Comparison of ENCODE assay signal across 8 cellular contexts in genomic region chrX:318739-319578, GRCh38. TPM values are rescaled to one million over a fixed set of nuclear protein-coding genes. Genes with fewer than 3 reads are reported as not detected.
DNase-seq lines count a peak whose midpoint lies in the region; ATAC-seq and TF ChIP-seq lines count a peak whose summit lies in the region.

TSS of gene GTPBP6 (minus strand) at chrX:318796. CDS start at chrX:318787, 9 bp downstream.

- H3K79me2 ChIP-seq in DOHH2 (ENCODE audit: control insufficient read depth, low read length): peaks cover 32% of the 10 kb centered on the region

- H3K4me3 ChIP-seq in DOHH2 (ENCODE audit: low read length) (peak within 1 kb of the TSS; percentile 96), LNCaP clone FGC (ENCODE audit: low read depth, low read length) (peak within 1 kb of the TSS; percentile 88), foreskin fibroblast (ENCODE audit: low read depth in 1 of 2, low read length in 2 of 2) (peak within 1 kb of the TSS; percentile 82 to 93), testis (peak within 1 kb of the TSS; percentile 79 to 93)

- H3K4me1 Mint-ChIP-seq in activated T-cell treated with anti-CD3 and anti-CD28 coated beads, Interleukin-2, amount 50 U/mL, for 72 hours (ENCODE audit: low read depth): peaks cover 14% of the 10 kb centered on the region

- peaks cover 10% of the 10 kb centered on the region; the same call in 1 of the 2 replicates for H3F3A ChIP-seq in DOHH2 (ENCODE audit: control insufficient read depth, insufficient read depth)

- H3K9me3 ChIP-seq in DOHH2 (ENCODE audit: control insufficient read depth, insufficient read depth, low read length) (no peaks in the 10 kb centered on the region), testis (no peaks in the 10 kb centered on the region)

- peaks cover 0 to 2% of the 10 kb centered on the region in 2 donors for H3K36me3 Mint-ChIP-seq in activated T-cell treated with anti-CD3 and anti-CD28 coated beads, Interleukin-2, amount 50 U/mL, for 72 hours (ENCODE audit: insufficient read depth in 2 of 2)

- peak within 1 kb of the TSS; percentile 92 for H3K27ac Mint-ChIP-seq in activated T-cell treated with anti-CD3 and anti-CD28 coated beads, Interleukin-2, amount 50 U/mL, for 72 hours

- 0 out of 2 replicates have a peak, but pooled peaks cover 6% of the 10 kb centered on the region for H4K20me1 ChIP-seq in DOHH2 (ENCODE audit: control insufficient read depth, insufficient read depth, low read depth, low read length)

- H3K9me2 ChIP-seq in DOHH2 (replicated peaks; ENCODE audit: control insufficient read depth, low read length): no peaks in the 10 kb centered on the region

- WGBS in testis, 2 donors: 1% methylated on average over 74 of the region's 97 CpGs; no CpG with 5 or more reads in 1 of the 2 donors

- H3K27ac ChIP-seq in DOHH2 (ENCODE audit: low read depth, low read length): peak within 1 kb of the TSS; percentile 72
- peak within 1 kb of the TSS; percentile 88 to 97 for H3K27ac ChIP-seq in testis

- ATAC-seq in GM21825 (IDR thresholded peaks at IDR 0.05; ENCODE audit: unreplicated experiment): peak; percentile 81
- ATAC-seq in activated T-cell treated with anti-CD3 and anti-CD28 coated beads, Interleukin-2, amount 50 U/mL, for 72 hours (replicated peaks in 1 of 2): peak; percentile 73 to 75

- no peaks in the 10 kb centered on the region; the same call in 1 of the 2 replicates for H3K27me3 ChIP-seq in DOHH2 (ENCODE audit: control insufficient read depth, low read length)
- H3K27me3 ChIP-seq in testis: no peaks in the 10 kb centered on the region

- no peaks in the 10 kb centered on the region for H3K9me3 Mint-ChIP-seq in activated T-cell treated with anti-CD3 and anti-CD28 coated beads, Interleukin-2, amount 50 U/mL, for 72 hours

- peak within 1 kb of the TSS; percentile 95 for H3K4me2 ChIP-seq in DOHH2 (ENCODE audit: low read length)

- H3K4me1 ChIP-seq in DOHH2 (ENCODE audit: control insufficient read depth, low read length): peaks cover 30% of the 10 kb centered on the region
- H3K4me1 ChIP-seq in testis: peaks cover 17% of the 10 kb centered on the region

- TF ChIP-seq CTCF in DOHH2 (IDR thresholded peaks at IDR 0.05; ENCODE audit: low read depth, low read length, poor library complexity, severe bottlenecking) (peak; percentile 22), LNCaP clone FGC (IDR thresholded peaks at IDR 0.05; ENCODE audit: control insufficient read depth, extremely low read depth, insufficient read depth) (peak; percentile 28; the same call in 1 of the 2 replicates), foreskin fibroblast (IDR thresholded peaks at IDR 0.05; ENCODE audit: low read depth, low read length) (peak; percentile 9), testis (IDR thresholded peaks at IDR 0.05) (peak in 1 of 3 experiments; percentile 32)

- DNase-seq in LNCaP clone FGC (ENCODE audit: low read depth) (peak; percentile 99), foreskin fibroblast (peak; percentile 100), non-pigmented ciliary epithelial cell (ENCODE audit: low read depth) (peak; percentile 98), testis (peak; percentile 100), nucleus accumbens (lab: John Stamatoyannopoulos, UW) (no peak)
- peak; percentile 97 to 99 for DNase-seq in activated T-cell treated with anti-CD3 and anti-CD28 coated beads, Interleukin-2, amount 50 U/mL, for 72 hours

- no peaks in the 10 kb centered on the region for H3K27me3 Mint-ChIP-seq in activated T-cell treated with anti-CD3 and anti-CD28 coated beads, Interleukin-2, amount 50 U/mL, for 72 hours (ENCODE audit: low read depth)

- H3K36me3 ChIP-seq in DOHH2 (ENCODE audit: control insufficient read depth, low read length) (peaks cover 28% of the 10 kb centered on the region), testis (ENCODE audit: low read depth, missing control alignments) (no peaks in the 10 kb centered on the region)

- peak within 1 kb of the TSS; percentile 86 to 92 for H3K4me3 Mint-ChIP-seq in activated T-cell treated with anti-CD3 and anti-CD28 coated beads, Interleukin-2, amount 50 U/mL, for 72 hours

- intact Hi-C loops in testis (cut with DNase I; ENCODE audit: low total_unique reads): no loop called here

- TF ChIP-seq POLR2A in testis (IDR thresholded peaks at IDR 0.05): peak; percentile 6

RNA-seq across cellular contexts. Expression of gene GTPBP6, which starts in this region (rescaled TPM):
- 10 to 100 TPM; 47.2 to 53.6 TPM for total RNA-seq in activated T-cell treated with anti-CD3 and anti-CD28 coated beads, Interleukin-2, amount 50 U/mL, for 72 hours
- 10 to 100 TPM; 43.8 to 74.3 TPM for total RNA-seq in testis
- polyA plus RNA-seq in testis (ENCODE audit: insufficient read depth, low read depth, low replicate concordance): 38.0 TPM

Comparison
In these comparisons a context has a peak if more than half of its experiments do, and no peak if none do; other contexts are left out.
1. DNase-seq: peak in LNCaP clone FGC (single experiment), activated T-cell treated with anti-CD3 and anti-CD28 coated beads, Interleukin-2, amount 50 U/mL, for 72 hours (2 of 2), foreskin fibroblast (2 of 2), non-pigmented ciliary epithelial cell (single experiment) and testis (single experiment); none in nucleus accumbens (0 of 56).
2. Peak in every context shown above with its lines, with median percentiles within 50 percentile points of each other: H3K4me3 ChIP-seq.